Comparison of ENCODE assay signal across 10 cellular contexts in the genomic region with DNA sequence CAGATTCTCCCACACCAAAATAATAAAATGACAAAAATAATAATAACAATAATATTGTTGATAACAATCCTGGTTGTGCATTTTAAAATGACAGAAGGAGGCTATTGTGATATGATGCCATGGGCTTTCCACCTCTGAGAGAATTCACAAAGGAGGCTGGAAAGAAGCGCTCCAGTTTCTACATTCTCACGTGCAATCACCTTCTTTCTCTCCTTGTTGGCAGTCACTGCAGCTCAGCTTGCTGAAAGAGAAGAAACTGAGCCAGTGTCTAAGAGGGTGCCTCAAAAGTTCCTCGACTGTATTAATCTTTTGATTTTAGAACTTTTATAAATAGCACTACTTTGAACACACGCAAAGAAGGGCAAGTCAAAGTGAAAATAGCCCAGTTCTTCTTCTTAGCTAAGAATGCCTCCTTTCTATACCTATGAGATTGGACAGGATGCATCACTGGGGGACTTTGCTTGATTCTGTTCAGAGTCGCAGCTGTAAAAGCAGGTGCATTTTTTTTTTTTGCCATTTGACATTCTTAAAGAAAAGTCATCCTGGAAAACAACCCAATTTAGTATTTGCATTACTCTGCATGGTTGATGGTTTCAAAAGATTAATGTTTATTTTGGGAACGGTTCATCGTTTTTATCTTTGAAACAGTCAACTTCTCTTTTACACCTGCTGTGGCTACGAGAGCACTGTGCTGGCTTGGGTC. TPM values are rescaled to one million over a fixed set of nuclear protein-coding genes. Genes with fewer than 3 reads are reported as not detected.
A peak's percentile ranks its signal among the peaks of the same experiment; 100 is the strongest.
DNase-seq lines count a peak whose midpoint lies in the region; ATAC-seq, FAIRE-seq and TF ChIP-seq lines count a peak whose summit lies in the region.
"Had no signal": no experiment of that assay in that cellular context is flagged by ENCODE, and none has a peak within 500 bp of the region (broad histone marks: within the 10 kb centered on the region; RNA-seq: fewer than 3 reads in every experiment).

No MANE protein-coding gene starts in this region.

- no peaks in the 10 kb centered on the region for H3K27me3 ChIP-seq in esophagus squamous epithelium

- ATAC-seq in GM19397 (IDR thresholded peaks at IDR 0.05; ENCODE audit: unreplicated experiment) (peak; percentile 91), HG02938 (IDR thresholded peaks at IDR 0.05; ENCODE audit: unreplicated experiment) (peak; percentile 87), left ventricle myocardium superior (no peak)

- no peaks in the 10 kb centered on the region for H3K36me3 ChIP-seq in esophagus squamous epithelium

- DNase-seq in GM12892 (ENCODE audit: insufficient read length), result no peak
- peak; percentile 30 for DNase-seq in LNCaP clone FGC (ENCODE audit: low read depth)
- DNase-seq in left ventricle myocardium superior, result no peak
- DNase-seq in GM19238 (ENCODE audit: insufficient read length, low spot score), result no peak
- DNase-seq in esophagus squamous epithelium (lab: John Stamatoyannopoulos, UW), result no peak
- DNase-seq in activated CD4-positive, alpha-beta T cell treated with anti-CD3 and anti-CD28 coated beads for 4 hours, result no peak
- DNase-seq: CD4-positive, alpha-beta T cell; OCI-M1 had no signal

- TF ChIP-seq CTCF in LNCaP clone FGC (IDR thresholded peaks at IDR 0.05; ENCODE audit: control insufficient read depth, extremely low read depth, insufficient read depth) (no peak), esophagus squamous epithelium (IDR thresholded peaks at IDR 0.05) (no peak)

- H3K9me3 ChIP-seq in esophagus squamous epithelium, result no peaks in the 10 kb centered on the region

- FAIRE-seq in GM12892 (lab: Jason Lieb, UNC), result peak; percentile 76

- intact Hi-C loops in left ventricle myocardium superior (cut with micrococcal nuclease), result no loop called here
- intact Hi-C loops in esophagus squamous epithelium (cut with DNase I), result no loop called here

- H3K4me3 ChIP-seq in LNCaP clone FGC (ENCODE audit: low read depth, low read length) (no peak overlapping the region), esophagus squamous epithelium (no peak overlapping the region)

- no peaks in the 10 kb centered on the region for H3K4me1 ChIP-seq in esophagus squamous epithelium

- peak; percentile 40; the same call in 1 of the 2 replicates for TF ChIP-seq POLR2A in GM12892 (IDR thresholded peaks at IDR 0.05; ENCODE audit: low read depth, low read length)
- no peak for TF ChIP-seq POLR2A in esophagus squamous epithelium (IDR thresholded peaks at IDR 0.05)

- H3K27ac ChIP-seq in esophagus squamous epithelium, result no peak overlapping the region

- 34 to 57% methylated on average over 8 of the region's 8 CpGs for WGBS in esophagus squamous epithelium, 2 donors

RNA-seq across cellular contexts. Expression of gene SUB1, which starts 12.4 kb away (rescaled TPM):
- 581 TPM for polyA plus RNA-seq in GM12892 (2012; ENCODE audit: missing spikeins)
- total RNA-seq in left ventricle myocardium superior, result 183 TPM
- total RNA-seq in esophagus squamous epithelium, result 100 to 1,000 TPM in 3 of 4 donors, 10 to 100 TPM in 1; 59.6 to 280 (median 134) TPM
